12 cellular contexts compared by ENCODE assay signal in the genomic region with DNA sequence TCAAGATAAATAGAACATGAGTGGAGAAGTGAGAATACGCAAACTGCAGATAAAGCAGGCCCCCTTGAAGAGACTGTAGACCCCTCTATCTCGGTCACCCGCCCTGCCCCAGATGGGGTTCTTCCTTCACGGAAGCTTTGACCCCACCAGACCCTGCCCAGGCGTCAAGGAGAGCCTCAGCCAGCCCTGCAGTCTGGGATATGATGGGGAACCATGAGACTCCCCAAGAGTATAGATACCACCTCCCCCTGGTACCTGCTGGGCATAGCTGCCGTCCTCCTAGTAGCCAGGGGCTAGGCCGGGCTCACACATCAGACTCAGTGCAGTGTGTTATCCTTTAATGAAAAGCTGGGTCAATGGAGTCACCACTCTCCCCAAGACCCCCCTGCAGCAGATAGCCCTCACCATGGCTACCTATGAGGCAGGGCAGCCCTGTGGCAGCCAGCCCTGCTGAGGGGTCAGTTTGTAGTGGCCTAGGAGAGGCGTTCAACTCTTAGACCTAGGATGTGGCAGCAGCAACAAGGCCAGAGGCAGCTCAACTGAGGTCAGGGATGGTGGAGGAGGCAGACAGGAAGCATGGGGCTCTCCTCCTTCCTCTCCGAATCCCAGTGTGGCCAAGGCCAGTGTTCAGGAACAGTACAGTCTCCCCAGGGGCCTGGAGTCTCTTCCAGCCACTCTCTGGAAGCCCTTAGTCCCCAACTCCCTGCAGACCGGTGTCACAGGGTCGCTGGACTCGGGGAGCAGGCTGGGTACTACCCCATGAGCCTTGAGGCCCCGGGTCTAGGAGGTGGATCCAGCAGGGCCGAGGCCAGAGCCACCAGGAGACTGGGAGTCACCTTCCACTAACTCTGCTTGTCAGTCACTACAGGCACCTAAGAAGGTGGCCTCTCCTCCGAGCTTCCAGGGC. TPM values are rescaled to one million over a fixed set of nuclear protein-coding genes. Genes with fewer than 3 reads are reported as not detected.
DNase-seq lines count a peak whose midpoint lies in the region; ATAC-seq and TF ChIP-seq lines count a peak whose summit lies in the region.
"Had no signal": no experiment of that assay in that cellular context is flagged by ENCODE, and none has a peak within 500 bp of the region (broad histone marks: within the 10 kb centered on the region; RNA-seq: fewer than 3 reads in every experiment).

No MANE protein-coding gene starts in this region.

- H3K4me3 ChIP-seq in lower lobe of right lung (no peak overlapping the region), thoracic aorta (no peak overlapping the region)
- H3K4me3 ChIP-seq: SJCRH30 had no signal

- H3K27ac Mint-ChIP-seq in activated CD4-positive, alpha-beta T cell treated with anti-CD3 and anti-CD28 coated beads for 36 hours: no peak overlapping the region
- peak overlapping the region; percentile 19; the same call in 1 of the 2 replicates for H3K27ac Mint-ChIP-seq in WTC11
- H3K27ac Mint-ChIP-seq: CD4-positive, alpha-beta T cell had no signal

- no peaks in the 10 kb centered on the region for H3K36me3 Mint-ChIP-seq in activated CD4-positive, alpha-beta T cell treated with anti-CD3 and anti-CD28 coated beads for 36 hours (ENCODE audit: low read depth)
- peaks cover 57% of the 10 kb centered on the region for H3K36me3 Mint-ChIP-seq in WTC11

- CTCF ChIA-PET in activated CD4-positive, alpha-beta T cell treated with anti-CD3 and anti-CD28 coated beads for 36 hours (lab: Charles Lee): interaction anchor here (1.4 to 2.8 kb wide), 2 partner anchors 32 to 128 kb away, joined by 4 to 13 read pairs; no protein-coding TSS in a partner anchor
- CTCF ChIA-PET in WTC11 (lab: Charles Lee): interaction anchor here (7.8 kb wide), 1 partner anchor 33 kb away, joined by 378 read pairs; no protein-coding TSS in a partner anchor

- DNase-seq in activated CD4-positive, alpha-beta T cell treated with anti-CD3 and anti-CD28 coated beads for 36 hours: peak; percentile 2
- no peak for DNase-seq in activated CD4-positive, alpha-beta T cell treated with anti-CD3 and anti-CD28 coated beads, Interleukin-2, amount 50 U/mL, for 4 hours
- DNase-seq in WTC11 (ENCODE audit: low spot score) (no peak), lower lobe of right lung (peak; percentile 36), thoracic aorta (ENCODE audit: low spot score) (no peak), LoVo (ENCODE audit: low spot score) (no peak)
- DNase-seq in stimulated activated CD4-positive, alpha-beta T cell treated with anti-CD3 and anti-CD28 coated beads, Interleukin-4, amount 100 ng/mL, for 4 hours: no peak
- DNase-seq in stimulated activated CD4-positive, alpha-beta T cell treated with anti-CD3 and anti-CD28 coated beads, Interleukin-4, amount 100 ng/mL, for 1 hour: no peak
- DNase-seq: NCI-H1092 treated with DMSO at 0.1 percent for 48 hours, SJCRH30 had no signal

- no peaks in the 10 kb centered on the region for H3K4me1 Mint-ChIP-seq in activated CD4-positive, alpha-beta T cell treated with anti-CD3 and anti-CD28 coated beads for 36 hours
- H3K4me1 Mint-ChIP-seq in WTC11: peaks cover 7% of the 10 kb centered on the region

- H3K27me3 ChIP-seq in lower lobe of right lung (ENCODE audit: low read depth) (no peaks in the 10 kb centered on the region), thoracic aorta (replicated peaks; ENCODE audit: insufficient read depth) (no peaks in the 10 kb centered on the region)
- H3K27me3 ChIP-seq: SJCRH30 had no signal

- peaks cover 44% of the 10 kb centered on the region for H3K36me3 ChIP-seq in lower lobe of right lung
- H3K36me3 ChIP-seq in thoracic aorta: peaks cover 29% of the 10 kb centered on the region

- no peak for ATAC-seq in activated CD4-positive, alpha-beta T cell treated with anti-CD3 and anti-CD28 coated beads for 36 hours
- ATAC-seq in WTC11: no peak
- no peak for ATAC-seq in lower lobe of right lung
- ATAC-seq in thoracic aorta (ENCODE audit: insufficient number of reproducible peaks, low FRiP score, low read depth): no peak

- H3K27ac ChIP-seq in lower lobe of right lung (no peak overlapping the region), thoracic aorta (peak overlapping the region; percentile 92 to 95)
- H3K27ac ChIP-seq: SJCRH30 had no signal

- intact Hi-C loops in activated CD4-positive, alpha-beta T cell treated with anti-CD3 and anti-CD28 coated beads for 36 hours (cut with DNase I, micrococcal nuclease): loop anchor here (5.0 to 10.0 kb wide), 2 partner anchors 129 to 131 kb away; no protein-coding TSS in a partner anchor
- intact Hi-C loops in lower lobe of right lung (cut with DNase I): loop anchor here (5.0 kb wide), 1 partner anchor 34 kb away; no protein-coding TSS in a partner anchor

- no peaks in the 10 kb centered on the region for H3K27me3 Mint-ChIP-seq in activated CD4-positive, alpha-beta T cell treated with anti-CD3 and anti-CD28 coated beads for 36 hours
- H3K27me3 Mint-ChIP-seq in WTC11 (ENCODE audit: low read depth): no peaks in the 10 kb centered on the region; the same call in 1 of the 2 replicates
- H3K27me3 Mint-ChIP-seq: CD4-positive, alpha-beta T cell had no signal

- no peak overlapping the region for H3K4me3 Mint-ChIP-seq in activated CD4-positive, alpha-beta T cell treated with anti-CD3 and anti-CD28 coated beads for 36 hours
- H3K4me3 Mint-ChIP-seq in WTC11: no peak overlapping the region
- H3K4me3 Mint-ChIP-seq: CD4-positive, alpha-beta T cell had no signal

- H3K9me3 Mint-ChIP-seq in activated CD4-positive, alpha-beta T cell treated with anti-CD3 and anti-CD28 coated beads for 36 hours (ENCODE audit: low read depth): no peaks in the 10 kb centered on the region
- 0 out of 2 replicates have a peak, but pooled peaks cover 3% of the 10 kb centered on the region for H3K9me3 Mint-ChIP-seq in WTC11
- H3K9me3 Mint-ChIP-seq: CD4-positive, alpha-beta T cell had no signal

- H3K9me3 ChIP-seq in lower lobe of right lung: no peaks in the 10 kb centered on the region
- no peaks in the 10 kb centered on the region for H3K9me3 ChIP-seq in thoracic aorta
- H3K9me3 ChIP-seq: SJCRH30 had no signal

- TF ChIP-seq CTCF in WTC11 (IDR thresholded peaks at IDR 0.05): no peak
- no peak for TF ChIP-seq CTCF in lower lobe of right lung (IDR thresholded peaks at IDR 0.05)
- no peak for TF ChIP-seq CTCF in thoracic aorta (IDR thresholded peaks at IDR 0.05)

- H3K4me1 ChIP-seq in lower lobe of right lung: peaks cover 8% of the 10 kb centered on the region
- H3K4me1 ChIP-seq in thoracic aorta (ENCODE audit: control insufficient read depth in 1 of 2, low read depth in 2 of 2): peaks cover 27 to 51% of the 10 kb centered on the region in 2 donors

- POLR2A ChIA-PET in activated CD4-positive, alpha-beta T cell treated with anti-CD3 and anti-CD28 coated beads for 36 hours (lab: Charles Lee): interaction anchor here (0.6 kb wide), 1 partner anchor 1029 kb away, joined by 4 read pairs; no protein-coding TSS in a partner anchor
- POLR2A ChIA-PET in WTC11 (lab: Charles Lee): no interaction called here

TF ChIP-seq in WTC11, 78 proteins besides CTCF, POLR2A, EP300 and RAD21:
- no peak for TF ChIP-seq ETV6 (CRISPR knock-in tag; IDR thresholded peaks at IDR 0.05)
- no peak for TF ChIP-seq SOX15 (CRISPR knock-in tag; IDR thresholded peaks at IDR 0.05)
- TF ChIP-seq, protein P1, sequence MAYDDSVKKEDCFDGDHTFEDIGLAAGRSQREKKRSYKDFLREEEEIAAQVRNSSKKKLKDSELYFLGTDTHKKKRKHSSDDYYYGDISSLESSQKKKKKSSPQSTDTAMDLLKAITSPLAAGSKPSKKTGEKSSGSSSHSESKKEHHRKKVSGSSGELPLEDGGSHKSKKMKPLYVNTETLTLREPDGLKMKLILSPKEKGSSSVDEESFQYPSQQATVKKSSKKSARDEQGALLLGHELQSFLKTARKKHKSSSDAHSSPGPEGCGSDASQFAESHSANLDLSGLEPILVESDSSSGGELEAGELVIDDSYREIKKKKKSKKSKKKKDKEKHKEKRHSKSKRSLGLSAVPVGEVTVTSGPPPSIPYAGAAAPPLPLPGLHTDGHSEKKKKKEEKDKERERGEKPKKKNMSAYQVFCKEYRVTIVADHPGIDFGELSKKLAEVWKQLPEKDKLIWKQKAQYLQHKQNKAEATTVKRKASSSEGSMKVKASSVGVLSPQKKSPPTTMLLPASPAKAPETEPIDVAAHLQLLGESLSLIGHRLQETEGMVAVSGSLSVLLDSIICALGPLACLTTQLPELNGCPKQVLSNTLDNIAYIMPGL (CRISPR knock-in tag; IDR thresholded peaks at IDR 0.05): no peak
- TF ChIP-seq ESRRA (CRISPR knock-in tag; IDR thresholded peaks at IDR 0.05; ENCODE audit: borderline replicate concordance): no peak
- TF ChIP-seq NFE2L1 (CRISPR knock-in tag; IDR thresholded peaks at IDR 0.05): no peak

RNA-seq across cellular contexts. Expression of a gene that starts 26.1 kb away (rescaled TPM):
- 1 to 10 TPM; 3.7 to 5.1 TPM for total RNA-seq in activated CD4-positive, alpha-beta T cell treated with anti-CD3 and anti-CD28 coated beads for 36 hours
- total RNA-seq in WTC11 (2021) (119 to 143 TPM (median 125 TPM) in 3 replicates), lower lobe of right lung (94.3 TPM), thoracic aorta (100 to 1,000 TPM; 177 to 210 TPM)

RNA-seq across cellular contexts. Expression of a gene that starts 31.8 kb away (rescaled TPM):
- under 1 TPM; 0.11 to 0.16 TPM for total RNA-seq in activated CD4-positive, alpha-beta T cell treated with anti-CD3 and anti-CD28 coated beads for 36 hours
- total RNA-seq in WTC11 (2021) (1.9 to 2.5 TPM (median 2.0 TPM) in 3 replicates), lower lobe of right lung (not detected), thoracic aorta (not detected)
- total RNA-seq: CD4-positive, alpha-beta T cell; dermis microvascular lymphatic vessel endothelial cell had no signal

RNA-seq across cellular contexts. Expression of a gene that starts 36.1 kb away (rescaled TPM):
- total RNA-seq in activated CD4-positive, alpha-beta T cell treated with anti-CD3 and anti-CD28 coated beads for 36 hours: 10 to 100 TPM; 17.5 to 25.0 TPM
- total RNA-seq in WTC11 (2021): 23.9 to 25.1 TPM (median 24.7 TPM) in 3 replicates
- 8.6 TPM for total RNA-seq in lower lobe of right lung
- 10 to 100 TPM in 1 of 2 donors, 1 to 10 TPM in 1; 5.9 to 15.2 TPM for total RNA-seq in thoracic aorta

RNA-seq across cellular contexts. Expression of a gene that starts 36.3 kb away (rescaled TPM):
- total RNA-seq in activated CD4-positive, alpha-beta T cell treated with anti-CD3 and anti-CD28 coated beads for 36 hours: 100 to 1,000 TPM; 260 to 324 TPM
- total RNA-seq in WTC11 (2021) (281 to 318 TPM (median 285 TPM) in 3 replicates), lower lobe of right lung (153 TPM), thoracic aorta (100 to 1,000 TPM; 112 to 164 TPM)

RNA-seq across cellular contexts. Expression of a gene that starts 42.8 kb away (rescaled TPM):
- 10 to 100 TPM; 16.8 to 21.0 TPM for total RNA-seq in activated CD4-positive, alpha-beta T cell treated with anti-CD3 and anti-CD28 coated beads for 36 hours
- total RNA-seq in WTC11 (2021) (15.5 to 18.2 TPM (median 15.6 TPM) in 3 replicates), lower lobe of right lung (5.9 TPM), thoracic aorta (1 to 10 TPM; 4.0 to 8.3 TPM)

Comparison
In these comparisons a context has a peak if more than half of its experiments do, and no peak if none do; other contexts are left out.
1. DNase-seq: peak in activated CD4-positive, alpha-beta T cell treated with anti-CD3 and anti-CD28 coated beads for 36 hours (single experiment) and lower lobe of right lung (single experiment); none in activated CD4-positive, alpha-beta T cell treated with anti-CD3 and anti-CD28 coated beads, Interleukin-2, amount 50 U/mL, for 4 hours (0 of 2), WTC11 (single experiment), thoracic aorta (single experiment), stimulated activated CD4-positive, alpha-beta T cell treated with anti-CD3 and anti-CD28 coated beads, Interleukin-4, amount 100 ng/mL, for 4 hours (0 of 2), stimulated activated CD4-positive, alpha-beta T cell treated with anti-CD3 and anti-CD28 coated beads, Interleukin-4, amount 100 ng/mL, for 1 hour (single experiment) and LoVo (single experiment).
2. RNA of a gene that starts 26.1 kb away (total RNA-seq): 177 to 210 TPM in thoracic aorta, 119 to 143 TPM in WTC11 and 94.3 TPM in lower lobe of right lung (single experiment); 3.7 to 5.1 TPM in activated CD4-positive, alpha-beta T cell treated with anti-CD3 and anti-CD28 coated beads for 36 hours; every median in the first group is over 10 times any median in the second.